Comparison of ENCODE assay signal across 1 cellular context in the genomic region with DNA sequence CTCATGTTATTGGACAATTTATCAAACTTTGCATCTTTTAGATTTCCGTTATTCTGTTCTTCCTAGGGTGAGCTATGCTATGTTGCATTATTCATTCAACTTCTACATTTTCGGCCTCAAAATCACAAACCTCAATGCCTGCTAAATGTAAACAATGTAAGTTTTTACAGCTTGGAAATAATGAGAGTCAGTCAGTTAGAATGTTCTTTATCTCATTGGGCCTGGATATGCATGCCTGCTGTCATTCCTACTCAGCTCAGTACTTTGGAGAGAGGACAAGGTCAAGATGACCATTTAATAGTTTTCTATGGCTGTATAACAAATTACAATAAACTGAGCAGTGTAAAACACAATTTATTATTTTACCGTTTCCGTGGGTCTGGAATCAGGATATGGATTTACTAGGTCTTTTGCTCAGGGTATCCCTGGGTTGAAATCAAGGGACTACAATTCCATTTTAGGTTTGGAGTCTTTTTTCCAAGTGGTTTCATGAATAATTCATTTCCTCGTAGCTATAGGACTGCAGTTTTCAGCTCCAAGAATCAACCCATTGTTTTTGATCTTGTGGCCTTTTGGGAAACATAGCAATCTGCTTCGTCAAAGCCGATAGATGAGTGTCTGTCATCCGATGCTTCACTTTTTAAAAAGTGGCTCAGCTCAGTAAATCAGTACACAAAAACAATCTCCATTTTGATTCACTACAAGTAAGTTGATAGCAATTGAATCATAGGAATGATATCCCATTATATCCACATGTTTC.
TF ChIP-seq lines count a peak whose summit lies in the region.

No MANE protein-coding gene starts in this region.

TF ChIP-seq in H1, 55 proteins besides CTCF, POLR2A, EP300 and RAD21:
- TF ChIP-seq, protein P1, sequence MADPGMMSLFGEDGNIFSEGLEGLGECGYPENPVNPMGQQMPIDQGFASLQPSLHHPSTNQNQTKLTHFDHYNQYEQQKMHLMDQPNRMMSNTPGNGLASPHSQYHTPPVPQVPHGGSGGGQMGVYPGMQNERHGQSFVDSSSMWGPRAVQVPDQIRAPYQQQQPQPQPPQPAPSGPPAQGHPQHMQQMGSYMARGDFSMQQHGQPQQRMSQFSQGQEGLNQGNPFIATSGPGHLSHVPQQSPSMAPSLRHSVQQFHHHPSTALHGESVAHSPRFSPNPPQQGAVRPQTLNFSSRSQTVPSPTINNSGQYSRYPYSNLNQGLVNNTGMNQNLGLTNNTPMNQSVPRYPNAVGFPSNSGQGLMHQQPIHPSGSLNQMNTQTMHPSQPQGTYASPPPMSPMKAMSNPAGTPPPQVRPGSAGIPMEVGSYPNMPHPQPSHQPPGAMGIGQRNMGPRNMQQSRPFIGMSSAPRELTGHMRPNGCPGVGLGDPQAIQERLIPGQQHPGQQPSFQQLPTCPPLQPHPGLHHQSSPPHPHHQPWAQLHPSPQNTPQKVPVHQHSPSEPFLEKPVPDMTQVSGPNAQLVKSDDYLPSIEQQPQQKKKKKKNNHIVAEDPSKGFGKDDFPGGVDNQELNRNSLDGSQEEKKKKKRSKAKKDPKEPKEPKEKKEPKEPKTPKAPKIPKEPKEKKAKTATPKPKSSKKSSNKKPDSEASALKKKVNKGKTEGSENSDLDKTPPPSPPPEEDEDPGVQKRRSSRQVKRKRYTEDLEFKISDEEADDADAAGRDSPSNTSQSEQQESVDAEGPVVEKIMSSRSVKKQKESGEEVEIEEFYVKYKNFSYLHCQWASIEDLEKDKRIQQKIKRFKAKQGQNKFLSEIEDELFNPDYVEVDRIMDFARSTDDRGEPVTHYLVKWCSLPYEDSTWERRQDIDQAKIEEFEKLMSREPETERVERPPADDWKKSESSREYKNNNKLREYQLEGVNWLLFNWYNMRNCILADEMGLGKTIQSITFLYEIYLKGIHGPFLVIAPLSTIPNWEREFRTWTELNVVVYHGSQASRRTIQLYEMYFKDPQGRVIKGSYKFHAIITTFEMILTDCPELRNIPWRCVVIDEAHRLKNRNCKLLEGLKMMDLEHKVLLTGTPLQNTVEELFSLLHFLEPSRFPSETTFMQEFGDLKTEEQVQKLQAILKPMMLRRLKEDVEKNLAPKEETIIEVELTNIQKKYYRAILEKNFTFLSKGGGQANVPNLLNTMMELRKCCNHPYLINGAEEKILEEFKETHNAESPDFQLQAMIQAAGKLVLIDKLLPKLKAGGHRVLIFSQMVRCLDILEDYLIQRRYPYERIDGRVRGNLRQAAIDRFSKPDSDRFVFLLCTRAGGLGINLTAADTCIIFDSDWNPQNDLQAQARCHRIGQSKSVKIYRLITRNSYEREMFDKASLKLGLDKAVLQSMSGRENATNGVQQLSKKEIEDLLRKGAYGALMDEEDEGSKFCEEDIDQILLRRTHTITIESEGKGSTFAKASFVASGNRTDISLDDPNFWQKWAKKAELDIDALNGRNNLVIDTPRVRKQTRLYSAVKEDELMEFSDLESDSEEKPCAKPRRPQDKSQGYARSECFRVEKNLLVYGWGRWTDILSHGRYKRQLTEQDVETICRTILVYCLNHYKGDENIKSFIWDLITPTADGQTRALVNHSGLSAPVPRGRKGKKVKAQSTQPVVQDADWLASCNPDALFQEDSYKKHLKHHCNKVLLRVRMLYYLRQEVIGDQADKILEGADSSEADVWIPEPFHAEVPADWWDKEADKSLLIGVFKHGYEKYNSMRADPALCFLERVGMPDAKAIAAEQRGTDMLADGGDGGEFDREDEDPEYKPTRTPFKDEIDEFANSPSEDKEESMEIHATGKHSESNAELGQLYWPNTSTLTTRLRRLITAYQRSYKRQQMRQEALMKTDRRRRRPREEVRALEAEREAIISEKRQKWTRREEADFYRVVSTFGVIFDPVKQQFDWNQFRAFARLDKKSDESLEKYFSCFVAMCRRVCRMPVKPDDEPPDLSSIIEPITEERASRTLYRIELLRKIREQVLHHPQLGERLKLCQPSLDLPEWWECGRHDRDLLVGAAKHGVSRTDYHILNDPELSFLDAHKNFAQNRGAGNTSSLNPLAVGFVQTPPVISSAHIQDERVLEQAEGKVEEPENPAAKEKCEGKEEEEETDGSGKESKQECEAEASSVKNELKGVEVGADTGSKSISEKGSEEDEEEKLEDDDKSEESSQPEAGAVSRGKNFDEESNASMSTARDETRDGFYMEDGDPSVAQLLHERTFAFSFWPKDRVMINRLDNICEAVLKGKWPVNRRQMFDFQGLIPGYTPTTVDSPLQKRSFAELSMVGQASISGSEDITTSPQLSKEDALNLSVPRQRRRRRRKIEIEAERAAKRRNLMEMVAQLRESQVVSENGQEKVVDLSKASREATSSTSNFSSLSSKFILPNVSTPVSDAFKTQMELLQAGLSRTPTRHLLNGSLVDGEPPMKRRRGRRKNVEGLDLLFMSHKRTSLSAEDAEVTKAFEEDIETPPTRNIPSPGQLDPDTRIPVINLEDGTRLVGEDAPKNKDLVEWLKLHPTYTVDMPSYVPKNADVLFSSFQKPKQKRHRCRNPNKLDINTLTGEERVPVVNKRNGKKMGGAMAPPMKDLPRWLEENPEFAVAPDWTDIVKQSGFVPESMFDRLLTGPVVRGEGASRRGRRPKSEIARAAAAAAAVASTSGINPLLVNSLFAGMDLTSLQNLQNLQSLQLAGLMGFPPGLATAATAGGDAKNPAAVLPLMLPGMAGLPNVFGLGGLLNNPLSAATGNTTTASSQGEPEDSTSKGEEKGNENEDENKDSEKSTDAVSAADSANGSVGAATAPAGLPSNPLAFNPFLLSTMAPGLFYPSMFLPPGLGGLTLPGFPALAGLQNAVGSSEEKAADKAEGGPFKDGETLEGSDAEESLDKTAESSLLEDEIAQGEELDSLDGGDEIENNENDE (IDR thresholded peaks at IDR 0.05; ENCODE audit: insufficient replicate concordance, low read length) = no peak
- TF ChIP-seq SUZ12 (IDR thresholded peaks at IDR 0.05; ENCODE audit: low read length) (no peak), ASH2L (IDR thresholded peaks at IDR 0.05; ENCODE audit: low read length) (no peak), TAF7 (optimal IDR thresholded peaks at IDR 0.05; ENCODE audit: borderline replicate concordance, low read depth, low read length) (no peak), RBBP5 (IDR thresholded peaks at IDR 0.05; ENCODE audit: borderline replicate concordance, low read depth, low read length) (no peak), CHD1 (IDR thresholded peaks at IDR 0.05; ENCODE audit: low read depth, low read length) (no peak), SIRT6 (IDR thresholded peaks at IDR 0.05; ENCODE audit: low read length) (no peak), RFX5 (IDR thresholded peaks at IDR 0.05; ENCODE audit: borderline replicate concordance, low read depth, low read length) (no peak), SP1 (IDR thresholded peaks at IDR 0.05; ENCODE audit: low read depth, low read length) (no peak), HDAC2 (IDR thresholded peaks at IDR 0.05; ENCODE audit: borderline replicate concordance in 1 of 2, low read depth in 2 of 2, low read length in 2 of 2) (no peak), TEAD4 (IDR thresholded peaks at IDR 0.05; ENCODE audit: low read depth, low read length) (no peak), POU5F1 (IDR thresholded peaks at IDR 0.05; ENCODE audit: low read depth, low read length) (no peak), KDM1A (IDR thresholded peaks at IDR 0.05; ENCODE audit: borderline replicate concordance, low read length) (no peak), NRF1 (IDR thresholded peaks at IDR 0.05; ENCODE audit: low read depth, low read length) (no peak), RXRA (IDR thresholded peaks at IDR 0.05; ENCODE audit: insufficient read depth, low read depth, low read length) (no peak)
- TF ChIP-seq, protein P2, sequence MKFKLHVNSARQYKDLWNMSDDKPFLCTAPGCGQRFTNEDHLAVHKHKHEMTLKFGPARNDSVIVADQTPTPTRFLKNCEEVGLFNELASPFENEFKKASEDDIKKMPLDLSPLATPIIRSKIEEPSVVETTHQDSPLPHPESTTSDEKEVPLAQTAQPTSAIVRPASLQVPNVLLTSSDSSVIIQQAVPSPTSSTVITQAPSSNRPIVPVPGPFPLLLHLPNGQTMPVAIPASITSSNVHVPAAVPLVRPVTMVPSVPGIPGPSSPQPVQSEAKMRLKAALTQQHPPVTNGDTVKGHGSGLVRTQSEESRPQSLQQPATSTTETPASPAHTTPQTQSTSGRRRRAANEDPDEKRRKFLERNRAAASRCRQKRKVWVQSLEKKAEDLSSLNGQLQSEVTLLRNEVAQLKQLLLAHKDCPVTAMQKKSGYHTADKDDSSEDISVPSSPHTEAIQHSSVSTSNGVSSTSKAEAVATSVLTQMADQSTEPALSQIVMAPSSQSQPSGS (IDR thresholded peaks at IDR 0.05; ENCODE audit: low read length) = no peak
